Comparison of ENCODE assay signal across 8 cellular contexts in genomic region chr1:26500488-26501175, GRCh38. TPM values are rescaled to one million over a fixed set of nuclear protein-coding genes. Genes with fewer than 3 reads are reported as not detected.
DNase-seq lines count a peak whose midpoint lies in the region; ATAC-seq and TF ChIP-seq lines count a peak whose summit lies in the region.

No MANE protein-coding gene starts in this region.

- in situ Hi-C loops in GM23248 (cut with MboI) = no loop called here

- no peak for TF ChIP-seq EP300 in ovary (IDR thresholded peaks at IDR 0.05)

- H3K9me3 ChIP-seq in DOHH2 (ENCODE audit: control insufficient read depth, insufficient read depth, low read length) (no peaks in the 10 kb centered on the region), GM23248 (ENCODE audit: low read depth) (no peaks in the 10 kb centered on the region), ovary (no peaks in the 10 kb centered on the region), thoracic aorta (no peaks in the 10 kb centered on the region)

- DNase-seq in GM23248 = peak; percentile 85
- DNase-seq in LNCaP clone FGC (ENCODE audit: low read depth) = no peak
- DNase-seq in SK-N-DZ (ENCODE audit: low spot score) = peak; percentile 70
- DNase-seq in activated naive CD4-positive, alpha-beta T cell treated with anti-CD3 and anti-CD28 coated beads, Interleukin-2, amount 50 U/mL, for 72 hours (ENCODE audit: low spot score in 2 of 2) = peak; percentile 89 to 95
- peak; percentile 67 to 97 (median 92) for DNase-seq in head of caudate nucleus
- DNase-seq in ovary = peak; percentile 89 to 94 (median 92)
- peak; percentile 38 for DNase-seq in thoracic aorta (ENCODE audit: low spot score)

- H3K9ac ChIP-seq in GM23248 = peak overlapping the region; percentile 83

- 1 to 2% methylated on average over 43 to 65 of the region's 74 CpGs for WGBS in GM23248 (ENCODE audit: low coverage in 1 of 2, low lambda C conversion rate in 2 of 2, missing lambda C conversion rate in 2 of 2), 2 experiments
- 0% methylated on average over 43 to 74 of the region's 74 CpGs for WGBS in ovary, 3 donors

- no peaks in the 10 kb centered on the region for H4K20me1 ChIP-seq in DOHH2 (ENCODE audit: control insufficient read depth, insufficient read depth, low read depth, low read length)
- no peaks in the 10 kb centered on the region for H4K20me1 ChIP-seq in GM23248 (ENCODE audit: insufficient read depth)

- peak; percentile 35 for TF ChIP-seq POLR2A in ovary (IDR thresholded peaks at IDR 0.05)

- H3K4me1 ChIP-seq in DOHH2 (ENCODE audit: control insufficient read depth, low read length) (peaks cover 26% of the 10 kb centered on the region), GM23248 (ENCODE audit: insufficient read depth) (no peaks in the 10 kb centered on the region), ovary (ENCODE audit: insufficient read depth) (peaks cover 1% of the 10 kb centered on the region), thoracic aorta (ENCODE audit: control insufficient read depth in 1 of 2, low read depth in 2 of 2) (peaks cover 0 to 16% of the 10 kb centered on the region in 2 donors)

- H3K79me2 ChIP-seq in DOHH2 (ENCODE audit: control insufficient read depth, low read length) = peaks cover 17% of the 10 kb centered on the region
- no peaks in the 10 kb centered on the region for H3K79me2 ChIP-seq in GM23248 (ENCODE audit: insufficient read depth)

- peak overlapping the region; percentile 88 for H3K27ac ChIP-seq in DOHH2 (ENCODE audit: low read depth, low read length)
- H3K27ac ChIP-seq in GM23248 = peak overlapping the region; percentile 63
- peak overlapping the region; percentile 45 to 81 for H3K27ac ChIP-seq in ovary
- peak overlapping the region; percentile 79 to 82 for H3K27ac ChIP-seq in thoracic aorta

- peaks cover 4% of the 10 kb centered on the region for H3K36me3 ChIP-seq in DOHH2 (ENCODE audit: control insufficient read depth, low read length)
- no peaks in the 10 kb centered on the region for H3K36me3 ChIP-seq in GM23248 (ENCODE audit: low read depth)
- no peaks in the 10 kb centered on the region for H3K36me3 ChIP-seq in ovary
- H3K36me3 ChIP-seq in thoracic aorta = no peaks in the 10 kb centered on the region

- intact Hi-C loops in head of caudate nucleus (cut with DNase I) (loop anchor here (10.0 kb wide), 1 partner anchor 104 kb away; no protein-coding TSS in a partner anchor), ovary (cut with DNase I) (no loop called here)

- H2AFZ ChIP-seq in GM23248 = peak overlapping the region; percentile 90

- H3K27me3 ChIP-seq in DOHH2 (ENCODE audit: control insufficient read depth, low read length) (no peaks in the 10 kb centered on the region), GM23248 (replicated peaks; ENCODE audit: insufficient read depth) (no peaks in the 10 kb centered on the region), ovary (no peaks in the 10 kb centered on the region), thoracic aorta (replicated peaks; ENCODE audit: insufficient read depth) (no peaks in the 10 kb centered on the region)

- H3F3A ChIP-seq in DOHH2 (ENCODE audit: control insufficient read depth, insufficient read depth) (no peaks in the 10 kb centered on the region; the same call in 1 of the 2 replicates), GM23248 (ENCODE audit: insufficient read depth) (no peaks in the 10 kb centered on the region)

- H3K9me3 Mint-ChIP-seq in activated naive CD4-positive, alpha-beta T cell treated with anti-CD3 and anti-CD28 coated beads, Interleukin-2, amount 50 U/mL, for 72 hours = no peaks in the 10 kb centered on the region

- TF ChIP-seq CTCF in DOHH2 (IDR thresholded peaks at IDR 0.05; ENCODE audit: low read depth, low read length, poor library complexity, severe bottlenecking) = no peak
- no peak for TF ChIP-seq CTCF in LNCaP clone FGC (IDR thresholded peaks at IDR 0.05; ENCODE audit: control insufficient read depth, extremely low read depth, insufficient read depth)
- no peak for TF ChIP-seq CTCF in ovary (IDR thresholded peaks at IDR 0.05)
- TF ChIP-seq CTCF in thoracic aorta (IDR thresholded peaks at IDR 0.05) = no peak

- H3K4me2 ChIP-seq in DOHH2 (ENCODE audit: low read length) = peak overlapping the region; percentile 100
- peak overlapping the region; percentile 92 for H3K4me2 ChIP-seq in GM23248 (ENCODE audit: unreplicated experiment)

- peak; percentile 80 to 81 for ATAC-seq in activated naive CD4-positive, alpha-beta T cell treated with anti-CD3 and anti-CD28 coated beads, Interleukin-2, amount 50 U/mL, for 72 hours
- ATAC-seq in thoracic aorta (ENCODE audit: insufficient number of reproducible peaks, low FRiP score, low read depth) = peak; percentile 84

- peak overlapping the region; percentile 99 for H3K4me3 ChIP-seq in DOHH2 (ENCODE audit: low read length)
- H3K4me3 ChIP-seq in GM23248 = peak overlapping the region; percentile 81
- peak overlapping the region; percentile 55 for H3K4me3 ChIP-seq in LNCaP clone FGC (ENCODE audit: low read depth, low read length)
- peak overlapping the region; percentile 76 for H3K4me3 ChIP-seq in ovary
- H3K4me3 ChIP-seq in thoracic aorta = peak overlapping the region; percentile 88

- peak overlapping the region; percentile 92 for H3K27ac Mint-ChIP-seq in activated naive CD4-positive, alpha-beta T cell treated with anti-CD3 and anti-CD28 coated beads, Interleukin-2, amount 50 U/mL, for 72 hours

- H3K9me2 ChIP-seq in DOHH2 (replicated peaks; ENCODE audit: control insufficient read depth, low read length) = no peaks in the 10 kb centered on the region
- H3K9me2 ChIP-seq in GM23248 (ENCODE audit: insufficient read depth) = no peaks in the 10 kb centered on the region

- H3K36me3 Mint-ChIP-seq in activated naive CD4-positive, alpha-beta T cell treated with anti-CD3 and anti-CD28 coated beads, Interleukin-2, amount 50 U/mL, for 72 hours = no peaks in the 10 kb centered on the region

RNA-seq across cellular contexts. Expression of gene HMGN2, which starts 28.4 kb away (rescaled TPM):
- 211 and 216 TPM in 2 replicates for total RNA-seq in GM23248 (2014; rRNA removed; shearing (Covaris generic))
- polyA plus RNA-seq in GM23248 (2016; fragmentation: Nextera tagmentation; extraction: Ambion mirVana) = 664 and 669 TPM in 2 replicates
- polyA plus RNA-seq in SK-N-DZ (2014; cell fraction: cytosol; rRNA removed) = 665 and 667 TPM in 2 replicates
- polyA plus RNA-seq in SK-N-DZ (2014; cell fraction: nucleus; rRNA removed) = 670 and 900 TPM in 2 replicates
- 100 to 1,000 TPM; 649 to 992 TPM for total RNA-seq in activated naive CD4-positive, alpha-beta T cell treated with anti-CD3 and anti-CD28 coated beads, Interleukin-2, amount 50 U/mL, for 72 hours
- total RNA-seq in ovary = 100 to 1,000 TPM; 199 to 504 (median 381) TPM
- 100 to 1,000 TPM; 608 to 609 TPM for polyA plus RNA-seq in ovary
- 100 to 1,000 TPM; 145 to 187 TPM for total RNA-seq in thoracic aorta

RNA-seq across cellular contexts. Expression of gene RPS6KA1, which starts 28.9 kb away (rescaled TPM):
- 0.38 and 1.7 TPM in 2 replicates for total RNA-seq in GM23248 (2014; rRNA removed; shearing (Covaris generic))
- polyA plus RNA-seq in GM23248 (2016; fragmentation: Nextera tagmentation; extraction: Ambion mirVana) (1.1 and 1.2 TPM in 2 replicates), ovary (10 to 100 TPM in 1 of 2 donors, 1 to 10 TPM in 1; 2.2 to 11.2 TPM)
- polyA plus RNA-seq in SK-N-DZ (2014; cell fraction: cytosol; rRNA removed) = 9.8 and 13.7 TPM in 2 replicates
- polyA plus RNA-seq in SK-N-DZ (2014; cell fraction: nucleus; rRNA removed) = 8.9 and 15.9 TPM in 2 replicates
- 100 to 1,000 TPM; 154 to 197 TPM for total RNA-seq in activated naive CD4-positive, alpha-beta T cell treated with anti-CD3 and anti-CD28 coated beads, Interleukin-2, amount 50 U/mL, for 72 hours
- total RNA-seq in ovary (10 to 100 TPM in 1 of 7 donors, 1 to 10 TPM in 6; 3.2 to 18.8 (median 5.2) TPM), thoracic aorta (10 to 100 TPM; 13.8 to 18.6 TPM)

Comparison
In these comparisons a context has a peak if more than half of its experiments do, and no peak if none do; other contexts are left out.
1. RNA of gene RPS6KA1, which starts 28.9 kb away (total RNA-seq): 154 to 197 TPM in activated naive CD4-positive, alpha-beta T cell treated with anti-CD3 and anti-CD28 coated beads, Interleukin-2, amount 50 U/mL, for 72 hours; 13.8 to 18.6 TPM in thoracic aorta, 3.2 to 18.8 TPM in ovary and 0.38 to 1.7 TPM in GM23248; every median in the first group is over 4 times any median in the second.
2. Peak in every context shown above with its lines, with median percentiles within 50 percentile points of each other: H3K27ac ChIP-seq and H3K4me3 ChIP-seq.